13 cellular contexts compared by ENCODE assay signal in genomic region chr2:20496477-20496876, GRCh38. TPM values are rescaled to one million over a fixed set of nuclear protein-coding genes. Genes with fewer than 3 reads are reported as not detected.
DNase-seq lines count a peak whose midpoint lies in the region; ATAC-seq, FAIRE-seq and TF ChIP-seq lines count a peak whose summit lies in the region.
"Had no signal": no experiment of that assay in that cellular context is flagged by ENCODE, and none has a peak within 500 bp of the region (broad histone marks: within the 10 kb centered on the region; RNA-seq: fewer than 3 reads in every experiment).

No MANE protein-coding gene starts in this region.

- POLR2A ChIA-PET in A549 (lab: Yijun Ruan, JAX) (interaction anchor here (2.5 kb wide), 1 partner anchor 50 kb away, joined by 16 read pairs; the partner anchor contains the start of gene RHOB), IMR-90 (lab: Charles Lee; ENCODE audit: unreplicated experiment) (no interaction called here)

- H4K8ac ChIP-seq in IMR-90 (ENCODE audit: low read depth in 2 of 2, low read length in 2 of 2): no peak overlapping the region

- H3K4ac ChIP-seq in IMR-90 (ENCODE audit: low read depth, low read length): peak overlapping the region; percentile 52; the same call in 1 of the 2 replicates

- H3K27ac ChIP-seq in A549 (peak overlapping the region; percentile 43 to 70), IMR-90 (ENCODE audit: insufficient read depth, low read length) (no peak overlapping the region), breast epithelium (peak overlapping the region; percentile 82 to 93)
- H3K27ac ChIP-seq: left ventricle myocardium inferior had no signal

- H4K91ac ChIP-seq in IMR-90 (ENCODE audit: insufficient read depth, low read depth, low read length): no peak overlapping the region; the same call in 1 of the 2 replicates

- no peak overlapping the region for H3K9ac ChIP-seq in IMR-90 (ENCODE audit: low read depth, low read length)

- no peaks in the 10 kb centered on the region for H3K9me3 Mint-ChIP-seq in neural crest cell

- H2BK120ac ChIP-seq in IMR-90 (ENCODE audit: low read depth, low read length): 0 out of 2 replicates have a peak overlapping the region, but pooled peaks have one; percentile 1

- H2AK5ac ChIP-seq in IMR-90 (ENCODE audit: low read depth, low read length): peak overlapping the region; percentile 70

- peak overlapping the region; percentile 28; the same call in 1 of the 3 replicates for H2BK15ac ChIP-seq in IMR-90 (ENCODE audit: low read depth, low read length)

- peak in 1 of 2 experiments; percentile 24; a peak in 3 of 6 replicates for ATAC-seq in A549
- no peak for ATAC-seq in IMR-90 (ENCODE audit: low read depth)
- ATAC-seq: GM12878 had no signal

- CTCF ChIA-PET in A549 (lab: Yijun Ruan, JAX): interaction anchor here (1.0 to 3.0 kb wide), 4 partner anchors 9 to 154 kb away, joined by 3 to 11 read pairs (median 4); partner anchors contain the start of gene HS1BP3
- CTCF ChIA-PET in IMR-90 (lab: Yijun Ruan, JAX): interaction anchor here (1.4 kb wide), 1 partner anchor 83 kb away, joined by 4 read pairs; no protein-coding TSS in a partner anchor

- H3K27ac Mint-ChIP-seq in neural crest cell (ENCODE audit: unreplicated experiment): peak overlapping the region; percentile 43

- TF ChIP-seq EP300 in A549 (IDR thresholded peaks at IDR 0.05): no peak

- peaks cover 50% of the 10 kb centered on the region for H3K4me1 Mint-ChIP-seq in neural crest cell

- H3K4me2 ChIP-seq in A549 (peak overlapping the region; percentile 44), IMR-90 (ENCODE audit: low read depth, low read length) (no peak overlapping the region)

- H3K23ac ChIP-seq in IMR-90 (ENCODE audit: low read depth, low read length): no peak overlapping the region

- H3K36me3 Mint-ChIP-seq in neural crest cell (ENCODE audit: low read depth): no peaks in the 10 kb centered on the region

- H3K14ac ChIP-seq in IMR-90 (replicated peaks; ENCODE audit: low read depth, low read length): no peak overlapping the region; the same call in 1 of the 2 replicates

- no peaks in the 10 kb centered on the region for H3K27me3 Mint-ChIP-seq in neural crest cell (ENCODE audit: low read depth)

- H3K4me1 ChIP-seq in A549: peaks cover 40% of the 10 kb centered on the region
- H3K4me1 ChIP-seq in IMR-90 (ENCODE audit: control insufficient read depth, insufficient read depth, low read length): peaks cover 15% of the 10 kb centered on the region
- H3K4me1 ChIP-seq in breast epithelium: peaks cover 0 to 7% of the 10 kb centered on the region in 2 donors

- TF ChIP-seq CTCF in A549 (IDR thresholded peaks at IDR 0.05): no peak
- no peak for TF ChIP-seq CTCF in IMR-90 (conservative IDR thresholded peaks at IDR 0.05; ENCODE audit: low read depth, low read length)
- no peak for TF ChIP-seq CTCF in breast epithelium (IDR thresholded peaks at IDR 0.05)
- TF ChIP-seq CTCF in neural crest cell (conservative IDR thresholded peaks at IDR 0.05): no peak

- no peak overlapping the region for H3K4me3 Mint-ChIP-seq in neural crest cell

- no peaks in the 10 kb centered on the region for H3K79me1 ChIP-seq in IMR-90 (ENCODE audit: low read depth in 1 of 2, low read length in 2 of 2)

- peaks cover 14% of the 10 kb centered on the region for H3K9me1 ChIP-seq in IMR-90 (ENCODE audit: insufficient read depth, low read length)

- H3K9me3 ChIP-seq in A549 (no peaks in the 10 kb centered on the region), IMR-90 (ENCODE audit: control insufficient read depth, insufficient read depth, low read length) (no peaks in the 10 kb centered on the region), breast epithelium (no peaks in the 10 kb centered on the region)
- H3K9me3 ChIP-seq: left ventricle myocardium inferior had no signal

- H4K20me1 ChIP-seq in IMR-90 (ENCODE audit: insufficient read depth, low read length): no peaks in the 10 kb centered on the region; the same call in 1 of the 2 replicates

- no peak overlapping the region for H2AK9ac ChIP-seq in IMR-90 (replicated peaks; ENCODE audit: low read depth, low read length, poor library complexity)

- intact Hi-C loops in IMR-90 (cut with micrococcal nuclease) (no loop called here), breast epithelium (cut with DNase I; ENCODE audit: low total_unique reads) (no loop called here), posterior vena cava (cut with DNase I) (no loop called here)

- in situ Hi-C loops in IMR-90 (cut with MboI; ENCODE audit: low sequenced_read_pairs): no loop called here

- no peak overlapping the region for H2BK5ac ChIP-seq in IMR-90 (ENCODE audit: low read depth, low read length, poor library complexity, severe bottlenecking)

- no peak for FAIRE-seq in A549 (lab: Jason Lieb, UNC)
- FAIRE-seq: GM12878 had no signal

- peak overlapping the region; percentile 71 for H3K18ac ChIP-seq in IMR-90 (ENCODE audit: low read depth, low read length)

- no peak overlapping the region for H3K56ac ChIP-seq in IMR-90 (ENCODE audit: extremely low read depth, insufficient read depth, low read length)

- peak overlapping the region; percentile 10; the same call in 1 of the 2 replicates for H4K5ac ChIP-seq in IMR-90 (ENCODE audit: low read depth, low read length)

- DNase-seq in A549 (ENCODE audit: low read depth in 1 of 2, low spot score in 1 of 2) (no peak), IMR-90 (no peak), breast epithelium (ENCODE audit: low spot score in 2 of 2) (no peak), neural crest cell (ENCODE audit: low read depth, low spot score) (no peak), posterior vena cava (ENCODE audit: low spot score) (no peak), NCI-H1694 (lab: John Stamatoyannopoulos, UW) (no peak), hippocampal formation (lab: John Stamatoyannopoulos, UW) (no peak), mesenteric fat pad (ENCODE audit: low spot score) (no peak)
- DNase-seq: left ventricle myocardium inferior; MM.1S; NK-92 treated with Interleukin-12 subunit alpha and Interleukin-12 subunit beta, amount 100 ng/mL, for 24 hours; SIG-M5 had no signal

- H2BK20ac ChIP-seq in IMR-90 (ENCODE audit: low read depth, low read length): peak overlapping the region; percentile 6

- BruUV-seq in IMR-90 (replicated peaks; lab: Mats Ljungman, UMichigan): no TSS peak

- 84% methylated on average over 7 of the region's 7 CpGs for WGBS in A549 (ENCODE audit: missing lambda C conversion rate)
- WGBS in IMR-90 (ENCODE audit: extremely low coverage in 2 of 2, insufficient read length in 1 of 2), 2 experiments: 79% methylated on average over 6 of the region's 7 CpGs; no CpG with 5 or more reads in 1 of the 2 experiments

- H3K36me3 ChIP-seq in IMR-90 (ENCODE audit: control insufficient read depth, insufficient read depth, low read length): no peaks in the 10 kb centered on the region
- no peaks in the 10 kb centered on the region for H3K36me3 ChIP-seq in breast epithelium
- H3K36me3 ChIP-seq: left ventricle myocardium inferior had no signal

- H3K4me3 ChIP-seq in A549 (no peak overlapping the region), IMR-90 (ENCODE audit: insufficient read depth, low read depth, low read length) (no peak overlapping the region), breast epithelium (peak overlapping the region in 1 of 3 donors; percentile 13)
- H3K4me3 ChIP-seq: GM12878, left ventricle myocardium inferior had no signal

- peak overlapping the region; percentile 3 for H2AFZ ChIP-seq in IMR-90 (replicated peaks; ENCODE audit: low read length, poor library complexity)

- no peaks in the 10 kb centered on the region for H3K27me3 ChIP-seq in IMR-90 (ENCODE audit: control insufficient read depth, insufficient read depth, low read length)
- no peaks in the 10 kb centered on the region for H3K27me3 ChIP-seq in breast epithelium

- TF ChIP-seq RAD21 in A549 (conservative IDR thresholded peaks at IDR 0.05 in 1 of 2, IDR thresholded peaks at IDR 0.05 in 1 of 2) (no peak), IMR-90 (IDR thresholded peaks at IDR 0.05; ENCODE audit: low read length) (no peak)

- no peak for TF ChIP-seq POLR2A in A549 (IDR thresholded peaks at IDR 0.05; ENCODE audit: low read length)
- TF ChIP-seq POLR2A in IMR-90 (IDR thresholded peaks at IDR 0.05; ENCODE audit: low read depth, low read length): no peak
- no peak for TF ChIP-seq POLR2A in breast epithelium (IDR thresholded peaks at IDR 0.05)

- dilution Hi-C loops in IMR-90 (cut with HindIII; ENCODE audit: low sequenced_read_pairs, unreplicated experiment): no loop called here

TF ChIP-seq in A549, 52 proteins besides CTCF, POLR2A, EP300 and RAD21 (continues in another document):
- TF ChIP-seq HEYL (CRISPR knock-in tag; IDR thresholded peaks at IDR 0.05) (no peak), NPAS2 (CRISPR knock-in tag; IDR thresholded peaks at IDR 0.05; ENCODE audit: borderline replicate concordance) (no peak)

TF ChIP-seq in IMR-90, 13 proteins besides CTCF, POLR2A, EP300 and RAD21:
- TF ChIP-seq CHD1 (IDR thresholded peaks at IDR 0.05; ENCODE audit: low read depth, low read length) (no peak), MAFK (IDR thresholded peaks at IDR 0.05; ENCODE audit: low read depth, low read length) (no peak), BHLHE40 (IDR thresholded peaks at IDR 0.05; ENCODE audit: low read depth, low read length) (no peak), SMC3 (IDR thresholded peaks at IDR 0.05; ENCODE audit: low read depth, low read length) (no peak), USF2 (IDR thresholded peaks at IDR 0.05; ENCODE audit: low read depth, low read length) (no peak)

RNA-seq across cellular contexts. Expression of gene RHOB, which starts 49.6 kb away (rescaled TPM):
- polyA plus RNA-seq in A549 (2011; rRNA removed) (110 and 157 TPM in 2 replicates), A549 (2017; fragmentation: RNase III; extraction: RNeasy Plus Mini Kit Qiagen cat#74134 plus additional on column Dnase treatment) (84.5 to 99.9 TPM (median 87.1 TPM) in 3 replicates), IMR-90 (2012; rRNA removed) (149 and 201 TPM in 2 replicates)
- polyA plus RNA-seq in A549 (2012; cell fraction: cytosol; rRNA removed): 188 and 248 TPM in 2 replicates
- polyA plus RNA-seq in A549 (2012; cell fraction: nucleus; rRNA removed): 254 and 349 TPM in 2 replicates
- polyA minus RNA-seq in A549 (2011; rRNA and poly(A)+ RNA removed): 40.0 and 55.9 TPM in 2 replicates
- total RNA-seq in IMR-90 (2012; rRNA removed) (112 and 151 TPM in 2 replicates), breast epithelium (1,000 to 10,000 TPM in 1 of 3 donors, 100 to 1,000 TPM in 2; 643 to 1,178 (median 772) TPM), neural crest cell (146 and 150 TPM in 2 replicates), posterior vena cava (1,000 to 10,000 TPM in 1 of 2 donors, 100 to 1,000 TPM in 1; 742 to 1,258 TPM), mesenteric fat pad (677 TPM)
- 238 and 364 TPM in 2 replicates for polyA plus RNA-seq in IMR-90 (2012; cell fraction: cytosol; rRNA removed)
- polyA plus RNA-seq in IMR-90 (2012; cell fraction: nucleus; rRNA removed; ENCODE audit: low replicate concordance): 195 and 365 TPM in 2 replicates
